ENCODE assay signal across 16 cellular contexts in genomic region chr2:216733046-216733445, GRCh38. TPM values are rescaled to one million over a fixed set of nuclear protein-coding genes. Genes with fewer than 3 reads are reported as not detected.
A peak's percentile ranks its signal among the peaks of the same experiment; 100 is the strongest.
DNase-seq lines count a peak whose midpoint lies in the region; ATAC-seq, FAIRE-seq and TF ChIP-seq lines count a peak whose summit lies in the region.
"Had no signal": no experiment of that assay in that cellular context is flagged by ENCODE, and none has a peak within 500 bp of the region (broad histone marks: within the 10 kb centered on the region; RNA-seq: fewer than 3 reads in every experiment).

No MANE protein-coding gene starts in this region.

- H3K27ac Mint-ChIP-seq in nephron progenitor cell, result peak overlapping the region; percentile 37
- H3K27ac Mint-ChIP-seq: CD4-positive, alpha-beta memory T cell had no signal

- H3K4me2 ChIP-seq in BLaER1 treated with 17β-estradiol and CSF1 and Interleukin-3, amounts not matched to agents 10 nM and 100 nM, result peak overlapping the region in 8 of 11 experiments; percentile 2 to 38 (median 12); a peak in 6 of 22 replicates

- H3K9me3 Mint-ChIP-seq in nephron progenitor cell, result no peaks in the 10 kb centered on the region
- H3K9me3 Mint-ChIP-seq: CD4-positive, alpha-beta memory T cell had no signal

- intact Hi-C loops in uterus (cut with DNase I; ENCODE audit: low total_unique reads), result no loop called here

- peaks cover 0 to 8% (median 2%) of the 10 kb centered on the region in 10 experiments; a peak in 7 of 20 replicates for H3K4me1 ChIP-seq in BLaER1 treated with 17β-estradiol and CSF1 and Interleukin-3, amounts not matched to agents 10 nM and 100 nM
- H3K4me1 ChIP-seq in uterus, result peaks cover 0 to 3% of the 10 kb centered on the region in 2 donors

- no peak overlapping the region for H3K4me3 ChIP-seq in BLaER1 treated with 17β-estradiol and CSF1 and Interleukin-3, amounts not matched to agents 10 nM and 100 nM
- no peak overlapping the region for H3K4me3 ChIP-seq in uterus
- H3K4me3 ChIP-seq: GM12878, GM23248 had no signal

- H3K27me3 ChIP-seq in BLaER1 treated with 17β-estradiol and CSF1 and Interleukin-3, amounts not matched to agents 10 nM and 100 nM, result no peaks in the 10 kb centered on the region; a peak in 1 of 22 replicates
- H3K27me3 ChIP-seq in uterus, result no peaks in the 10 kb centered on the region

- peaks cover 8% of the 10 kb centered on the region for H3K27me3 Mint-ChIP-seq in nephron progenitor cell (ENCODE audit: low read depth, poor library complexity)

- no peaks in the 10 kb centered on the region for H3K36me3 Mint-ChIP-seq in nephron progenitor cell (ENCODE audit: low read depth)
- H3K36me3 Mint-ChIP-seq: CD4-positive, alpha-beta memory T cell had no signal

- peak; percentile 12 for FAIRE-seq in endometrium (lab: Jason Lieb, UNC)
- FAIRE-seq: GM12878, GM18507, H54 had no signal

- no peaks in the 10 kb centered on the region for H3K9me3 ChIP-seq in BLaER1 treated with 17β-estradiol and CSF1 and Interleukin-3, amounts not matched to agents 10 nM and 100 nM (replicated peaks in 1 of 11)
- no peaks in the 10 kb centered on the region for H3K9me3 ChIP-seq in uterus

- no peak for ATAC-seq in HG03135 (IDR thresholded peaks at IDR 0.05; ENCODE audit: unreplicated experiment)
- ATAC-seq: GM12878, HCT116 had no signal

- no peak overlapping the region for H3K4me3 Mint-ChIP-seq in nephron progenitor cell
- H3K4me3 Mint-ChIP-seq: CD4-positive, alpha-beta memory T cell had no signal

- H3K36me3 ChIP-seq in BLaER1 treated with 17β-estradiol and CSF1 and Interleukin-3, amounts not matched to agents 10 nM and 100 nM, result no peaks in the 10 kb centered on the region
- H3K36me3 ChIP-seq in uterus, result no peaks in the 10 kb centered on the region

- TF ChIP-seq POLR2A in uterus (IDR thresholded peaks at IDR 0.05), result no peak

- no peak overlapping the region for H3K9ac ChIP-seq in BLaER1 treated with 17β-estradiol and CSF1 and Interleukin-3, amounts not matched to agents 10 nM and 100 nM
- H3K9ac ChIP-seq: GM23248 had no signal

- no peak overlapping the region for H3K27ac ChIP-seq in BLaER1 treated with 17β-estradiol and CSF1 and Interleukin-3, amounts not matched to agents 10 nM and 100 nM
- peak overlapping the region; percentile 86 to 92 for H3K27ac ChIP-seq in uterus
- H3K27ac ChIP-seq: C4-2B, GM23248 had no signal

- no peak for DNase-seq in nephron progenitor cell
- no peak for DNase-seq in uterus
- DNase-seq in middle frontal gyrus (ENCODE audit: extremely low spot score, low spot score), result no peak
- no peak for DNase-seq in NCI-H446 treated with DMSO at 0.1 percent for 48 hours (lab: John Stamatoyannopoulos, UW)
- DNase-seq: ACHN; CD4-positive, alpha-beta memory T cell; DMS79; GM23248 had no signal

- H3K4me1 Mint-ChIP-seq in nephron progenitor cell, result peaks cover 44% of the 10 kb centered on the region
- H3K4me1 Mint-ChIP-seq: CD4-positive, alpha-beta memory T cell had no signal

- TF ChIP-seq CTCF in nephron progenitor cell (IDR thresholded peaks at IDR 0.05), result no peak
- TF ChIP-seq CTCF in uterus (IDR thresholded peaks at IDR 0.05), result no peak

- no peaks in the 10 kb centered on the region for H4K20me1 ChIP-seq in BLaER1 treated with 17β-estradiol and CSF1 and Interleukin-3, amounts not matched to agents 10 nM and 100 nM

RNA-seq across cellular contexts. Expression of gene IGFBP5, which starts 37.7 kb away (rescaled TPM):
- total RNA-seq in uterus, result 1,000 to 10,000 TPM in 1 of 4 donors, 100 to 1,000 TPM in 3; 480 to 2,812 (median 618) TPM

Comparison
In these comparisons a context has a peak if more than half of its experiments do, and no peak if none do; other contexts are left out.
1. H3K27ac ChIP-seq: peak in uterus (2 of 2); none in BLaER1 treated with 17β-estradiol and CSF1 and Interleukin-3, amounts not matched to agents 10 nM and 100 nM (0 of 11).